8 cellular contexts compared by ENCODE assay signal in genomic region chr12:128810182-128811127, GRCh38. TPM values are rescaled to one million over a fixed set of nuclear protein-coding genes. Genes with fewer than 3 reads are reported as not detected.
A peak's percentile ranks its signal among the peaks of the same experiment; 100 is the strongest.
DNase-seq lines count a peak whose midpoint lies in the region; ATAC-seq and TF ChIP-seq lines count a peak whose summit lies in the region.

No MANE protein-coding gene starts in this region.

- DNase-seq in stimulated activated CD4-positive, alpha-beta T cell treated with anti-CD3 and anti-CD28 coated beads, Interleukin-15, amount 100 ng/mL, for 24 hours, result peak; percentile 20
- DNase-seq in stimulated activated CD4-positive, alpha-beta T cell treated with anti-CD3 and anti-CD28 coated beads, Interleukin-12 subunit alpha, Interleukin-12 subunit beta, amount 100 ng/mL, for 4 hours, result no peak
- DNase-seq in WERI-Rb-1, result peak; percentile 82
- no peak for DNase-seq in left lobe of liver (ENCODE audit: low spot score)
- peak; percentile 65 for DNase-seq in transverse colon
- DNase-seq in BE2C, result no peak
- DNase-seq in iPS-NIHi11 (ENCODE audit: low spot score), result no peak

- H3K4me3 ChIP-seq in WERI-Rb-1 (ENCODE audit: low read depth, low read length) (peak overlapping the region; percentile 20), transverse colon (no peak overlapping the region), BE2C (ENCODE audit: low read depth, low read length) (no peak overlapping the region)

- peaks cover 42% of the 10 kb centered on the region for H3K36me3 ChIP-seq in WERI-Rb-1
- H3K36me3 ChIP-seq in transverse colon, result peaks cover 0 to 15% (median 3%) of the 10 kb centered on the region in 4 donors
- H3K36me3 ChIP-seq in BE2C, result peaks cover 20% of the 10 kb centered on the region

- intact Hi-C loops in transverse colon (cut with DNase I; ENCODE audit: low total_unique reads), result no loop called here

- TF ChIP-seq CTCF in WERI-Rb-1 (IDR thresholded peaks at IDR 0.05; ENCODE audit: low read depth, low read length), result peak; percentile 46
- TF ChIP-seq CTCF in transverse colon (IDR thresholded peaks at IDR 0.05), result no peak
- no peak for TF ChIP-seq CTCF in BE2C (IDR thresholded peaks at IDR 0.05; ENCODE audit: low read depth, low read length)

- H3K4me1 ChIP-seq in transverse colon (peaks cover 4 to 22% (median 8%) of the 10 kb centered on the region in 4 donors), BE2C (no peaks in the 10 kb centered on the region)

- H3K9me3 ChIP-seq in WERI-Rb-1 (ENCODE audit: severe bottlenecking) (no peaks in the 10 kb centered on the region), transverse colon (no peaks in the 10 kb centered on the region), BE2C (no peaks in the 10 kb centered on the region)

- peak; percentile 88 for ATAC-seq in HG02970 (IDR thresholded peaks at IDR 0.05; ENCODE audit: low FRiP score, unreplicated experiment)
- ATAC-seq in left lobe of liver, result peak; percentile 87

- H3K27ac ChIP-seq in WERI-Rb-1 (peak overlapping the region; percentile 41), transverse colon (peak overlapping the region; percentile 17 to 60 (median 42))

- TF ChIP-seq EP300 in transverse colon (IDR thresholded peaks at IDR 0.05; ENCODE audit: low read depth), result no peak

- 49% methylated on average over 14 of the region's 14 CpGs; no CpG with 5 or more reads in 1 of the 2 donors for WGBS in transverse colon (ENCODE audit: low coverage in 1 of 2), 2 donors

- H3K27me3 ChIP-seq in WERI-Rb-1 (ENCODE audit: insufficient read depth, low read depth, severe bottlenecking) (no peaks in the 10 kb centered on the region), transverse colon (no peaks in the 10 kb centered on the region), BE2C (no peaks in the 10 kb centered on the region)

- no peak for TF ChIP-seq POLR2A in transverse colon (IDR thresholded peaks at IDR 0.05)

- in situ Hi-C loops in transverse colon (cut with MboI; ENCODE audit: low pct_ligation_motif_present in 1 of 4, low pct_unique_long_range_greater_than_20kb in 1 of 4, low sequenced_read_pairs in 3 of 4), result no loop called here

RNA-seq across cellular contexts. Expression of gene SLC15A4, which starts 13.3 kb away (rescaled TPM):
- total RNA-seq in left lobe of liver (11.8 TPM), transverse colon (10 to 100 TPM; 13.1 to 41.2 (median 32.7) TPM)
- 30.5 TPM for polyA plus RNA-seq in BE2C (2012; ENCODE audit: insufficient read depth, insufficient read length, low read depth)

RNA-seq across cellular contexts. Expression of gene GLT1D1, which starts 42.8 kb away (rescaled TPM):
- total RNA-seq in left lobe of liver (15.9 TPM), transverse colon (not detected)
- polyA plus RNA-seq in BE2C (2012; ENCODE audit: insufficient read depth, insufficient read length, low read depth), result not detected

Comparison
In these comparisons a context has a peak if more than half of its experiments do, and no peak if none do; other contexts are left out.
1. DNase-seq: peak in stimulated activated CD4-positive, alpha-beta T cell treated with anti-CD3 and anti-CD28 coated beads, Interleukin-15, amount 100 ng/mL, for 24 hours (single experiment), WERI-Rb-1 (single experiment) and transverse colon (single experiment); none in stimulated activated CD4-positive, alpha-beta T cell treated with anti-CD3 and anti-CD28 coated beads, Interleukin-12 subunit alpha, Interleukin-12 subunit beta, amount 100 ng/mL, for 4 hours (single experiment), left lobe of liver (single experiment), BE2C (single experiment) and iPS-NIHi11 (single experiment).
2. RNA of gene GLT1D1, which starts 42.8 kb away (total RNA-seq): 15.9 TPM in left lobe of liver (single experiment); not detected in transverse colon; every median in the first group is over 10 times any median in the second.